In genomic region chr1:200029035-200029623, GRCh38 we compare ENCODE assay signal across 8 cellular contexts. TPM values are rescaled to one million over a fixed set of nuclear protein-coding genes. Genes with fewer than 3 reads are reported as not detected.
DNase-seq lines count a peak whose midpoint lies in the region; ATAC-seq and TF ChIP-seq lines count a peak whose summit lies in the region.

No MANE protein-coding gene starts in this region.

- no peak for ATAC-seq in CD4-positive, CD25-positive, alpha-beta regulatory T cell (ENCODE audit: low read depth in 2 of 2)
- ATAC-seq in HG02588 (IDR thresholded peaks at IDR 0.05; ENCODE audit: unreplicated experiment), result peak; percentile 49
- ATAC-seq in HG03378 (IDR thresholded peaks at IDR 0.05; ENCODE audit: unreplicated experiment), result no peak
- ATAC-seq in GM18520 (IDR thresholded peaks at IDR 0.05; ENCODE audit: unreplicated experiment), result no peak

- H3K9ac ChIP-seq in endodermal cell (ENCODE audit: extremely low read depth, low read length, poor library complexity, severe bottlenecking) (no peak overlapping the region), muscle layer of colon (ENCODE audit: low read length) (no peak overlapping the region)

- no peaks in the 10 kb centered on the region for H3K36me3 ChIP-seq in CD4-positive, CD25-positive, alpha-beta regulatory T cell (ENCODE audit: control insufficient read depth, insufficient read depth, low read length)
- no peaks in the 10 kb centered on the region for H3K36me3 ChIP-seq in SJCRH30
- H3K36me3 ChIP-seq in endodermal cell (ENCODE audit: control insufficient read depth, insufficient read depth, low read length), result no peaks in the 10 kb centered on the region
- no peaks in the 10 kb centered on the region for H3K36me3 ChIP-seq in muscle layer of colon (ENCODE audit: insufficient read depth, low read length)

- H3K36me3 Mint-ChIP-seq in CD4-positive, CD25-positive, alpha-beta regulatory T cell, result no peaks in the 10 kb centered on the region
- H3K36me3 Mint-ChIP-seq in endodermal cell (ENCODE audit: low read depth), result no peaks in the 10 kb centered on the region

- peaks cover 55% of the 10 kb centered on the region for H3K27me3 ChIP-seq in CD4-positive, CD25-positive, alpha-beta regulatory T cell (ENCODE audit: control insufficient read depth, insufficient read depth, low read length)
- no peaks in the 10 kb centered on the region for H3K27me3 ChIP-seq in SJCRH30
- peaks cover 51% of the 10 kb centered on the region for H3K27me3 ChIP-seq in endodermal cell (ENCODE audit: control insufficient read depth, insufficient read depth, low read length, poor library complexity, severe bottlenecking)
- H3K27me3 ChIP-seq in muscle layer of colon (ENCODE audit: control insufficient read depth in 1 of 2, insufficient read depth in 2 of 2, low read length in 2 of 2), result peaks cover 31 to 50% of the 10 kb centered on the region in 2 donors

- H3K4me3 Mint-ChIP-seq in CD4-positive, CD25-positive, alpha-beta regulatory T cell, result peak overlapping the region in 2 of 4 donors; percentile 60 to 76
- peak overlapping the region; percentile 73 for H3K4me3 Mint-ChIP-seq in endodermal cell

- TF ChIP-seq CTCF in endodermal cell (conservative IDR thresholded peaks at IDR 0.05), result no peak

- no peaks in the 10 kb centered on the region for H3K9me3 ChIP-seq in CD4-positive, CD25-positive, alpha-beta regulatory T cell (ENCODE audit: control insufficient read depth in 2 of 2, low read length in 2 of 2)
- H3K9me3 ChIP-seq in SJCRH30 (replicated peaks) (no peaks in the 10 kb centered on the region), endodermal cell (ENCODE audit: control insufficient read depth, low read length) (no peaks in the 10 kb centered on the region), muscle layer of colon (ENCODE audit: low read length) (no peaks in the 10 kb centered on the region)

- H3K4me3 ChIP-seq in CD4-positive, CD25-positive, alpha-beta regulatory T cell (ENCODE audit: low read depth, low read length), result peak overlapping the region; percentile 58
- peak overlapping the region; percentile 52 for H3K4me3 ChIP-seq in SJCRH30
- H3K4me3 ChIP-seq in endodermal cell (ENCODE audit: low read length), result peak overlapping the region; percentile 90
- H3K4me3 ChIP-seq in muscle layer of colon (ENCODE audit: low read depth in 1 of 2, low read length in 2 of 2), result peak overlapping the region; percentile 9 to 54

- no peaks in the 10 kb centered on the region for H3K9me3 Mint-ChIP-seq in CD4-positive, CD25-positive, alpha-beta regulatory T cell
- no peaks in the 10 kb centered on the region for H3K9me3 Mint-ChIP-seq in endodermal cell

- H3K4me1 ChIP-seq in CD4-positive, CD25-positive, alpha-beta regulatory T cell (ENCODE audit: control insufficient read depth, insufficient read depth, low read length, poor library complexity, severe bottlenecking), result peaks cover 10% of the 10 kb centered on the region
- H3K4me1 ChIP-seq in SJCRH30 (no peaks in the 10 kb centered on the region), endodermal cell (ENCODE audit: control insufficient read depth, insufficient read depth, low read length) (no peaks in the 10 kb centered on the region), muscle layer of colon (ENCODE audit: insufficient read depth, low read length) (peaks cover 11% of the 10 kb centered on the region)

- WGBS in endodermal cell (ENCODE audit: insufficient coverage in 1 of 2, insufficient read length in 1 of 2), 2 experiments, result 1% methylated on average over 29 to 52 of the region's 55 CpGs

- H3K27ac Mint-ChIP-seq in CD4-positive, CD25-positive, alpha-beta regulatory T cell, result peak overlapping the region in 1 of 3 donors; percentile 38
- no peak overlapping the region for H3K27ac Mint-ChIP-seq in endodermal cell

- peaks cover 3 to 12% (median 5%) of the 10 kb centered on the region in 4 donors for H3K4me1 Mint-ChIP-seq in CD4-positive, CD25-positive, alpha-beta regulatory T cell
- peaks cover 9% of the 10 kb centered on the region for H3K4me1 Mint-ChIP-seq in endodermal cell

- H3K27me3 Mint-ChIP-seq in CD4-positive, CD25-positive, alpha-beta regulatory T cell, result peaks cover 62% of the 10 kb centered on the region
- H3K27me3 Mint-ChIP-seq in endodermal cell (ENCODE audit: insufficient read depth), result peaks cover 24% of the 10 kb centered on the region

- H3K27ac ChIP-seq in CD4-positive, CD25-positive, alpha-beta regulatory T cell (ENCODE audit: insufficient read depth, low read length, poor library complexity, severe bottlenecking), result no peak overlapping the region
- H3K27ac ChIP-seq in SJCRH30 (no peak overlapping the region), endodermal cell (ENCODE audit: low read depth, low read length) (no peak overlapping the region), muscle layer of colon (ENCODE audit: low read depth, low read length) (no peak overlapping the region)

- peak in 1 of 3 donors; percentile 40 for DNase-seq in CD4-positive, CD25-positive, alpha-beta regulatory T cell
- DNase-seq in SJCRH30, result peak; percentile 14 to 31
- DNase-seq in endodermal cell, result peak; percentile 76
- no peak for DNase-seq in NAMALWA (ENCODE audit: low spot score)

RNA-seq across cellular contexts. Expression of gene NR5A2, which starts 1.6 kb away (rescaled TPM):
- not detected for total RNA-seq in CD4-positive, CD25-positive, alpha-beta regulatory T cell
- not detected for polyA plus RNA-seq in CD4-positive, CD25-positive, alpha-beta regulatory T cell
- total RNA-seq in SJCRH30 (2014; rRNA removed; shearing (Covaris generic)), result 0.84 and 1.0 TPM in 2 replicates
- total RNA-seq in endodermal cell, result 1 to 10 TPM in 1 of 2 donors, under 1 TPM in 1; 0.62 to 1.7 TPM
- 0.36 TPM for polyA plus RNA-seq in endodermal cell (2013, experiment 1 of 2)
- polyA plus RNA-seq in endodermal cell (2013, experiment 2 of 2), result 0.21 TPM

Comparison
In these comparisons a context has a peak if more than half of its experiments do, and no peak if none do; other contexts are left out.
1. H3K4me3 ChIP-seq: peak in every context shown above with its lines; median percentile 90 in endodermal cell; 58 in CD4-positive, CD25-positive, alpha-beta regulatory T cell; 52 in SJCRH30; 32 in muscle layer of colon.